14 cellular contexts compared by ENCODE assay signal in the genomic region with DNA sequence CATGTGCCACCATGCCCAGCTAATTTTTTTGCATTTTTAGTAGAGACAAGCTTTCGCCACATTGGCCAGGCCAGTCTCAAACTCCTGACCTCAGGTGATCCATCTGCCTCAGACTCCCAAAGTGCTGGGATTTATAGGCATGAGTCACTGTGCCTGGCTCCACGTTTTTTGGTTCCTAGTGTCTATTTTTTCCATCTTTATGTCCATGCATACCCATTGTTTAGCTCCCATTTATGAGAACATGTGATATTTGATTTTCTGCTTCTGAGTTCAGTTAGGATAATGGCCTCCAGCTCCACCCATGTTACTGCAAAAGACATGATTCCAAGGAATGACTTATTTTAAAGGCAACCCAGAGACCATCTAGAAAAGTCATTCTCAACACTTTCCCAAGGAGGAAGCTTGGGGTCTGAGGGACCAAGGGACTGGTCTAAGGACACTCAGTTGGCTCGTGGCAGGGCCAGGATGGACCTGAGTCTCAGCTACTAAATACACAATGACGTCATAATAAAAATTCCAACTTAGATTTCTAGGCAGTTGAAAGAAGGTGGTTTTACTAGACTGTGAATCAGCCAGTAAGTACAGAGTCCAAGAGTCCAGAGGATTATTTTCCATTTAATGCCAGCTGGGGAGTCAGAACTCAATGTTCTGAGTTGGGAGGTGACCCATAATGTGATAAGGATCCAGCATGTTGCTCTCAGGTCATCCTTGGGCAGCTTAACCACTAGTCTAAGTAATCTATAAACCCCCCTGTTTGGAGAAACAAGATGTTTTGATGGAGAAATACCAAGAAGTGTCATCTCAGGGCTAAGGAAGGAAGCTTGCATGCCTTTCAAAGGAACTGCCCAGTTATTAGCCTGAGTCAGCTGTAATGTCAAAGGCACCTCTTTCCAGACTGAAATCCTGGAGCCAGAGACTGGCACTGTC. TPM values are rescaled to one million over a fixed set of nuclear protein-coding genes. Genes with fewer than 3 reads are reported as not detected.
A peak's percentile ranks its signal among the peaks of the same experiment; 100 is the strongest.
DNase-seq lines count a peak whose midpoint lies in the region; ATAC-seq and TF ChIP-seq lines count a peak whose summit lies in the region.
"Had no signal": no experiment of that assay in that cellular context is flagged by ENCODE, and none has a peak within 500 bp of the region (broad histone marks: within the 10 kb centered on the region; RNA-seq: fewer than 3 reads in every experiment).

No MANE protein-coding gene starts in this region.

- H4K20me1 ChIP-seq in PC-3 (ENCODE audit: low read length) = no peaks in the 10 kb centered on the region

- intact Hi-C loops in Calu3 (cut with micrococcal nuclease; ENCODE audit: unreplicated experiment) = no loop called here
- intact Hi-C loops in PC-3 (cut with micrococcal nuclease) = loop anchor here (5.0 kb wide), 1 partner anchor 41 kb away; no protein-coding TSS in a partner anchor
- intact Hi-C loops in psoas muscle (cut with DNase I) = no loop called here
- intact Hi-C loops in activated CD4-positive, alpha-beta T cell treated with anti-CD3 and anti-CD28 coated beads, Interleukin-2, amount 10 ng/mL, durations not matched to agents 24 days and 14 days (cut with micrococcal nuclease) = no loop called here

- H3K4me1 ChIP-seq in PC-3 (ENCODE audit: insufficient read depth, low read length) = peaks cover 19% of the 10 kb centered on the region
- H3K4me1 ChIP-seq in psoas muscle = peaks cover 63% of the 10 kb centered on the region

- ATAC-seq in PC-3 = peak; percentile 88
- ATAC-seq in psoas muscle = peak; percentile 26 to 81 (median 70)

- CTCF ChIA-PET in Calu3 (lab: Charles Lee) = interaction anchor here (0.6 to 1.5 kb wide), 6 partner anchors 16 to 454 kb away, joined by 4 to 11 read pairs (median 6); no protein-coding TSS in a partner anchor
- CTCF ChIA-PET in PC-3 (lab: Charles Lee) = interaction anchor here (1.6 kb wide), 1 partner anchor 39 kb away, joined by 3 read pairs; a partner anchor contains a TSS

- H3K27ac Mint-ChIP-seq in Calu3 (ENCODE audit: unreplicated experiment) = peak overlapping the region; percentile 7
- no peak overlapping the region for H3K27ac Mint-ChIP-seq in activated CD4-positive, alpha-beta T cell treated with anti-CD3 and anti-CD28 coated beads, Interleukin-2, amount 10 ng/mL, durations not matched to agents 24 days and 14 days

- H2AFZ ChIP-seq in PC-3 (ENCODE audit: low read length) = no peak overlapping the region

- no peaks in the 10 kb centered on the region for H3K36me3 Mint-ChIP-seq in Calu3 (ENCODE audit: insufficient read depth, unreplicated experiment)
- no peaks in the 10 kb centered on the region for H3K36me3 Mint-ChIP-seq in activated CD4-positive, alpha-beta T cell treated with anti-CD3 and anti-CD28 coated beads, Interleukin-2, amount 10 ng/mL, durations not matched to agents 24 days and 14 days (ENCODE audit: low read depth)
- H3K36me3 Mint-ChIP-seq: brain had no signal

- in situ Hi-C loops in GM13977 (cut with MboI; ENCODE audit: low pct_unique_long_range_greater_than_20kb, low sequenced_read_pairs, unreplicated experiment) = no loop called here

- no peaks in the 10 kb centered on the region for H3K9me3 Mint-ChIP-seq in Calu3 (ENCODE audit: low read depth, unreplicated experiment)
- H3K9me3 Mint-ChIP-seq in activated CD4-positive, alpha-beta T cell treated with anti-CD3 and anti-CD28 coated beads, Interleukin-2, amount 10 ng/mL, durations not matched to agents 24 days and 14 days = no peaks in the 10 kb centered on the region

- peaks cover 9% of the 10 kb centered on the region for H3F3A ChIP-seq in PC-3 (ENCODE audit: low read length, unreplicated experiment)

- H3K9me3 ChIP-seq in PC-3 (ENCODE audit: low read length) (no peaks in the 10 kb centered on the region), psoas muscle (no peaks in the 10 kb centered on the region)
- H3K9me3 ChIP-seq: Caco-2 had no signal

- H3K9ac ChIP-seq in PC-3 (ENCODE audit: low read length) = peak overlapping the region; percentile 27; the same call in 1 of the 2 replicates

- peak overlapping the region; percentile 86 for H3K27ac ChIP-seq in PC-3 (ENCODE audit: low read length)
- no peak overlapping the region for H3K27ac ChIP-seq in psoas muscle

- peak overlapping the region; percentile 32 for H3K4me2 ChIP-seq in PC-3 (ENCODE audit: low read length)

- BruUV-seq in Calu3 (replicated peaks; lab: Mats Ljungman, UMichigan) (no TSS peak), PC-3 (replicated peaks; lab: Mats Ljungman, UMichigan) (no TSS peak)

- H3K4me3 ChIP-seq in PC-3 (ENCODE audit: low read length) (no peak overlapping the region), epithelial cell of esophagus (ENCODE audit: low read length) (no peak overlapping the region), psoas muscle (no peak overlapping the region)

- WGBS in psoas muscle, 3 donors = 48 to 75% (median 53%) methylated on average over 4 of the region's 4 CpGs

- H3K9me2 ChIP-seq in PC-3 (replicated peaks; ENCODE audit: low read length) = no peaks in the 10 kb centered on the region

- H3K27me3 Mint-ChIP-seq in Calu3 (ENCODE audit: unreplicated experiment) = no peaks in the 10 kb centered on the region
- H3K27me3 Mint-ChIP-seq in activated CD4-positive, alpha-beta T cell treated with anti-CD3 and anti-CD28 coated beads, Interleukin-2, amount 10 ng/mL, durations not matched to agents 24 days and 14 days = peaks cover 2% of the 10 kb centered on the region
- H3K27me3 Mint-ChIP-seq: brain had no signal

- H3K4me3 Mint-ChIP-seq in Calu3 (ENCODE audit: low read depth, unreplicated experiment) = no peak overlapping the region
- H3K4me3 Mint-ChIP-seq in activated CD4-positive, alpha-beta T cell treated with anti-CD3 and anti-CD28 coated beads, Interleukin-2, amount 10 ng/mL, durations not matched to agents 24 days and 14 days = no peak overlapping the region
- H3K4me3 Mint-ChIP-seq: brain had no signal

- H3K4me1 Mint-ChIP-seq in Calu3 (ENCODE audit: low read depth, unreplicated experiment) = peaks cover 14% of the 10 kb centered on the region
- peaks cover 4% of the 10 kb centered on the region for H3K4me1 Mint-ChIP-seq in activated CD4-positive, alpha-beta T cell treated with anti-CD3 and anti-CD28 coated beads, Interleukin-2, amount 10 ng/mL, durations not matched to agents 24 days and 14 days

- TF ChIP-seq CTCF in Calu3 (IDR thresholded peaks at IDR 0.05; ENCODE audit: unreplicated experiment) (no peak), PC-3 (conservative IDR thresholded peaks at IDR 0.05; ENCODE audit: low read depth, low read length) (no peak), epithelial cell of esophagus (IDR thresholded peaks at IDR 0.05; ENCODE audit: insufficient read depth, low read depth, low read length, missing control alignments) (no peak), psoas muscle (IDR thresholded peaks at IDR 0.05) (no peak), GM13977 (IDR thresholded peaks at IDR 0.05; ENCODE audit: extremely low read depth, insufficient read depth, missing control alignments) (no peak)

- no peak for DNase-seq in Calu3
- DNase-seq in PC-3 = peak; percentile 83
- DNase-seq in epithelial cell of esophagus (ENCODE audit: low read depth) = peak; percentile 17
- DNase-seq in psoas muscle = no peak
- no peak for DNase-seq in ureter (ENCODE audit: low spot score)
- DNase-seq in activated CD4-positive, alpha-beta T cell treated with anti-CD3 and anti-CD28 coated beads, Interleukin-2, amount 10 ng/mL, durations not matched to agents 24 days and 14 days = no peak
- DNase-seq in NCI-H748 treated with DMSO at 0.1 percent for 48 hours (lab: John Stamatoyannopoulos, UW) = no peak
- DNase-seq in GM13977 (ENCODE audit: low spot score) = no peak
- DNase-seq: activated CD8-positive, alpha-beta memory T cell treated with anti-CD3 and anti-CD28 coated beads, Interleukin-2, amount 50 U/mL, for 48 hours; NCI-H187; occipital lobe; OCI-M1 had no signal

- POLR2A ChIA-PET in PC-3 (lab: Charles Lee; ENCODE audit: unreplicated experiment) = interaction anchor here (0.7 kb wide), 2 partner anchors 33 to 783 kb away, joined by 3 to 7 read pairs; no protein-coding TSS in a partner anchor

- H3K27me3 ChIP-seq in PC-3 (ENCODE audit: low read length) (no peaks in the 10 kb centered on the region), psoas muscle (ENCODE audit: insufficient read depth in 3 of 3, low read length in 2 of 3) (no peaks in the 10 kb centered on the region)

- H3K79me2 ChIP-seq in PC-3 (ENCODE audit: low read length) = peaks cover 11% of the 10 kb centered on the region

- H3K36me3 ChIP-seq in PC-3 (ENCODE audit: low read depth, low read length) (no peaks in the 10 kb centered on the region), psoas muscle (ENCODE audit: insufficient read depth in 1 of 2, low read depth in 1 of 2) (no peaks in the 10 kb centered on the region)

RNA-seq across cellular contexts. Expression of a gene that starts 39.4 kb away (rescaled TPM):
- total RNA-seq in Calu3 (2022) (24.6 and 24.8 TPM in 2 replicates), PC-3 (2014; rRNA removed) (5.2 and 10.0 TPM in 2 replicates), psoas muscle (10 to 100 TPM; 11.9 to 24.7 (median 20.0) TPM), ureter (4.7 TPM)
- polyA plus RNA-seq in psoas muscle = 10 to 100 TPM in 1 of 3 donors, 1 to 10 TPM in 2; 4.5 to 21.1 (median 8.0) TPM
- total RNA-seq in activated CD4-positive, alpha-beta T cell treated with anti-CD3 and anti-CD28 coated beads, Interleukin-2, amount 10 ng/mL, durations not matched to agents 24 days and 14 days = 13.1 and 14.1 TPM in 2 replicates

Comparison
In these comparisons a context has a peak if more than half of its experiments do, and no peak if none do; other contexts are left out.
1. DNase-seq: peak in PC-3 (single experiment) and epithelial cell of esophagus (single experiment); none in Calu3 (single experiment), psoas muscle (0 of 2), ureter (single experiment), activated CD4-positive, alpha-beta T cell treated with anti-CD3 and anti-CD28 coated beads, Interleukin-2, amount 10 ng/mL, durations not matched to agents 24 days and 14 days (single experiment), NCI-H748 treated with DMSO at 0.1 percent for 48 hours (single experiment) and GM13977 (single experiment).